8 cellular contexts compared by ENCODE assay signal in the genomic region with DNA sequence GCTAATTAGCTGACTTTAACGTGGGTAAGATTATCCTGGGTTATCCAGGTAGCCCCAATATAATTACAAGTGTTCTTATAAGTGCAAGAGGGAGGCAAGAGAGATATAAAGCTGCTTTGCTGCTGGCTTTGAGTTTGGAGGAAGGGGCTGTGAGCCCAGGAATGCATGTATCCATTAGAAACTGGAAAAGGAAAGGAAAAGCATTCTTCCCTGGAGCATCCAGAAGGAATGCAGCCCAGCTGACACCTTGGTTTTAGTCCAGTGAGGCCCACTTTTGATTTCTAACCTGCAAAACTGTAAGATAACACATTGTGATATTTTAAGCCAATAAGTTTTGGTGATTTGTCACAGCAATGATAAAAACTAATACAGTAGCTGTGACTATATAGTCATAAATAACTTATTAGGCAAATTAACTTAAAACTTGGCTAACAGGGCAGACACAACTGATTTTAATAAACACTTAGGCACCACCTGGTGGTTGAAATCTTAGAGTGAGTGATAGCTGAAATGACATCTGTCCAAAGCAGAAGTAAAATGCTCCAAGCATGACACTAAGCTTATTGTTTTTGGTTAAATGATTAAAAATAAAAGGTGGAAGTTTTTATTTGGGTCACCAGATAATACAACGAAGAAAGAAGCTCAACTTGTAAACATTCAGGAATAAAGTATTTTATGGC. TPM values are rescaled to one million over a fixed set of nuclear protein-coding genes. Genes with fewer than 3 reads are reported as not detected.
DNase-seq lines count a peak whose midpoint lies in the region; ATAC-seq, FAIRE-seq and TF ChIP-seq lines count a peak whose summit lies in the region.
"Had no signal": no experiment of that assay in that cellular context is flagged by ENCODE, and none has a peak within 500 bp of the region (broad histone marks: within the 10 kb centered on the region; RNA-seq: fewer than 3 reads in every experiment).

No MANE protein-coding gene starts in this region.

- H3K56ac ChIP-seq in H1 (replicated peaks; ENCODE audit: insufficient read length, low read depth, low read length): no peak overlapping the region

- peak overlapping the region in 1 of 2 experiments; percentile 12; a peak in 2 of 4 replicates for H3K4me2 ChIP-seq in H1 (ENCODE audit: insufficient read depth in 1 of 2, low read depth in 2 of 2, low read length in 2 of 2)

- no peak overlapping the region; the same call in 1 of the 2 replicates for H3K18ac ChIP-seq in H1 (ENCODE audit: extremely low read depth, low read length)

- no peak overlapping the region for H3K14ac ChIP-seq in H1 (ENCODE audit: insufficient read length)

- peak overlapping the region; percentile 21; the same call in 1 of the 2 replicates for H2AFZ ChIP-seq in H1 (ENCODE audit: low read length)

- H3K4me3 ChIP-seq in NB4 (ENCODE audit: low read depth, low read length) (no peak overlapping the region), H1 (ENCODE audit: extremely low read depth in 1 of 4, insufficient read depth in 2 of 4, low read depth in 3 of 4, low read length in 4 of 4) (no peak overlapping the region; a peak in 1 of 8 replicates), spleen (no peak overlapping the region)

- no peak for TF ChIP-seq EP300 in H1 (IDR thresholded peaks at IDR 0.05; ENCODE audit: borderline replicate concordance in 1 of 2, low read depth in 2 of 2, low read length in 2 of 2)

- H4K8ac ChIP-seq in H1 (ENCODE audit: extremely low read depth, insufficient read depth, low read length): no peak overlapping the region

- TF ChIP-seq CTCF in NB4 (IDR thresholded peaks at IDR 0.05; ENCODE audit: low read depth, low read length): no peak
- TF ChIP-seq CTCF in H1 (IDR thresholded peaks at IDR 0.05; ENCODE audit: control extremely low read depth in 1 of 3, insufficient read depth in 1 of 3, low read depth in 1 of 3, low read length in 3 of 3): peak in 1 of 3 experiments; percentile 25; a peak in 2 of 4 replicates
- peak in 7 of 11 experiments; percentile 8 to 46 (median 31) for TF ChIP-seq CTCF in spleen (IDR thresholded peaks at IDR 0.05 in 8 of 11, conservative IDR thresholded peaks at IDR 0.05 in 3 of 11)

- H3K9me3 ChIP-seq in H1 (ENCODE audit: insufficient read depth in 2 of 2, low read depth in 1 of 2, low read length in 1 of 2): no peaks in the 10 kb centered on the region
- no peaks in the 10 kb centered on the region for H3K9me3 ChIP-seq in spleen

- no peak for DNase-seq in GM12892 (ENCODE audit: insufficient read length)
- peak; percentile 31 for DNase-seq in NB4 (ENCODE audit: low read depth)
- no peak for DNase-seq in H1 (ENCODE audit: low read depth in 1 of 2, low spot score in 2 of 2)
- no peak for DNase-seq in spleen
- no peak for DNase-seq in cortex of kidney (lab: John Stamatoyannopoulos, UW)
- no peak for DNase-seq in DMS114 treated with DMSO at 0.1 percent for 48 hours (lab: John Stamatoyannopoulos, UW; ENCODE audit: unreplicated experiment)
- DNase-seq: activated B cell treated with CpG ODN at 0.5 μM for 24 hours had no signal

- WGBS in H1 (ENCODE audit: extremely low coverage in 1 of 2, insufficient coverage in 1 of 2, insufficient read length in 1 of 2, insufficient replicate concordance in 2 of 2, low coverage in 1 of 2, low lambda C conversion rate in 2 of 2, missing lambda C conversion rate in 1 of 2), 2 experiments: 44% methylated on average over 2 of the region's 2 CpGs; no CpG with 5 or more reads in 1 of the 2 experiments
- 24 to 44% (median 35%) methylated on average over 2 of the region's 2 CpGs for WGBS in spleen, 5 donors

- FAIRE-seq in GM12892 (lab: Jason Lieb, UNC): peak; percentile 38
- FAIRE-seq in H1 (lab: Jason Lieb, UNC): peak; percentile 19

- H4K5ac ChIP-seq in H1 (ENCODE audit: insufficient read length, low read depth, low read length): no peak overlapping the region

- peak; percentile 37 to 39 for TF ChIP-seq RAD21 in H1 (IDR thresholded peaks at IDR 0.05 in 1 of 2, conservative IDR thresholded peaks at IDR 0.05 in 1 of 2; ENCODE audit: low read depth in 2 of 2, low read length in 2 of 2)

- H4K91ac ChIP-seq in H1 (replicated peaks; ENCODE audit: insufficient read length, low read length): no peak overlapping the region

- H3K27me3 ChIP-seq in H1 (replicated peaks in 1 of 4; ENCODE audit: control insufficient read depth in 3 of 4, extremely low read depth in 1 of 4, insufficient read depth in 3 of 4, low read length in 3 of 4) (no peaks in the 10 kb centered on the region), spleen (replicated peaks in 1 of 7) (no peaks in the 10 kb centered on the region)

- H2AK5ac ChIP-seq in H1 (ENCODE audit: low read depth, low read length): no peak overlapping the region

- no peak overlapping the region; the same call in 1 of the 2 replicates for H2BK12ac ChIP-seq in H1 (ENCODE audit: low read depth, low read length)

- no peaks in the 10 kb centered on the region for H3K23me2 ChIP-seq in H1 (ENCODE audit: low read depth, low read length)

- POLR2A ChIA-PET in H1 (lab: Charles Lee; ENCODE audit: partially characterized antibody): interaction anchor here (1.3 to 1.5 kb wide), 2 partner anchors 9 to 256 kb away, joined by 6 read pairs; no protein-coding TSS in a partner anchor

- H3K4ac ChIP-seq in H1 (replicated peaks; ENCODE audit: insufficient read length, low read depth, low read length): no peak overlapping the region

- H3K4me1 ChIP-seq in H1 (replicated peaks in 1 of 4; ENCODE audit: control insufficient read depth in 3 of 4, insufficient read depth in 4 of 4, low read length in 3 of 4): peaks cover 4 to 18% (median 9%) of the 10 kb centered on the region in 4 experiments; a peak in 6 of 7 replicates
- H3K4me1 ChIP-seq in spleen: no peaks in the 10 kb centered on the region

- no peaks in the 10 kb centered on the region for H3K36me3 ChIP-seq in H1 (ENCODE audit: control insufficient read depth in 2 of 4, insufficient read depth in 4 of 4, low read length in 3 of 4)
- no peaks in the 10 kb centered on the region for H3K36me3 ChIP-seq in spleen

- H4K20me1 ChIP-seq in H1 (replicated peaks in 1 of 2; ENCODE audit: control insufficient read depth in 1 of 2, insufficient read depth in 2 of 2, low read length in 2 of 2): no peaks in the 10 kb centered on the region

- no peak overlapping the region for H2BK15ac ChIP-seq in H1 (ENCODE audit: low read length)

- H3K79me1 ChIP-seq in H1 (ENCODE audit: low read depth, low read length): no peaks in the 10 kb centered on the region

- H3K79me2 ChIP-seq in H1 (ENCODE audit: control insufficient read depth in 1 of 2, insufficient read depth in 2 of 2, low read length in 2 of 2): no peaks in the 10 kb centered on the region

- CTCF ChIA-PET in H1 (lab: Charles Lee; ENCODE audit: partially characterized antibody): interaction anchor here (0.8 to 3.0 kb wide), 15 partner anchors 9 to 331 kb away, joined by 3 to 30 read pairs (median 4); no protein-coding TSS in a partner anchor

- H2BK20ac ChIP-seq in H1 (ENCODE audit: low read length): no peak overlapping the region

- TF ChIP-seq POLR2A in GM12892 (IDR thresholded peaks at IDR 0.05; ENCODE audit: low read depth, low read length): no peak
- TF ChIP-seq POLR2A in NB4 (IDR thresholded peaks at IDR 0.05; ENCODE audit: extremely low read depth, insufficient read length): no peak
- TF ChIP-seq POLR2A in H1 (IDR thresholded peaks at IDR 0.05; ENCODE audit: control extremely low read depth in 1 of 2, low read depth in 2 of 2, low read length in 2 of 2): no peak
- TF ChIP-seq POLR2A in spleen (IDR thresholded peaks at IDR 0.05): no peak

- H2BK120ac ChIP-seq in H1 (replicated peaks; ENCODE audit: low read depth, low read length): no peak overlapping the region

- H3K27ac ChIP-seq in H1 (ENCODE audit: low read depth, low read length): no peak overlapping the region
- H3K27ac ChIP-seq in spleen: no peak overlapping the region

- H2BK5ac ChIP-seq in H1 (ENCODE audit: low read depth, low read length): no peak overlapping the region

- intact Hi-C loops in spleen (cut with DNase I; ENCODE audit: low total_unique reads): no loop called here

- H3K23ac ChIP-seq in H1 (ENCODE audit: insufficient read length): no peak overlapping the region

- peak; percentile 64 for ATAC-seq in GM21786 (IDR thresholded peaks at IDR 0.05; ENCODE audit: unreplicated experiment)

- no peak overlapping the region for H3K9ac ChIP-seq in H1 (replicated peaks in 1 of 4; ENCODE audit: extremely low read depth in 1 of 4, low read depth in 3 of 4, low read length in 3 of 4)

TF ChIP-seq in H1, 55 proteins besides CTCF, POLR2A, EP300 and RAD21:
- TF ChIP-seq SIX5 (IDR thresholded peaks at IDR 0.05; ENCODE audit: low read depth, low read length) (no peak), CHD1 (IDR thresholded peaks at IDR 0.05; ENCODE audit: low read depth, low read length) (no peak), TEAD4 (IDR thresholded peaks at IDR 0.05; ENCODE audit: low read depth, low read length) (0 out of 2 replicates have a peak, but pooled peaks have one; percentile 44)
TF ChIP-seq in H1: peak in this region for 1.

RNA-seq across cellular contexts. Expression of a gene that starts 35.6 kb away (rescaled TPM):
- polyA plus RNA-seq in GM12892 (2012; ENCODE audit: missing spikeins): 0.13 TPM
- not detected in 2 replicates for total RNA-seq in H1 (2021; fragmentation: NEBNext Ultra II Directional; extraction: Animal tissue kit (Norgen Biotek cat#: 25700))
- polyA plus RNA-seq in H1 (2011; rRNA removed) (0.02 TPM in 1 of 2 replicates, not detected in the other), spleen (not detected)
- not detected for polyA plus RNA-seq in H1 (2011; cell fraction: cytosol; rRNA removed)
- polyA plus RNA-seq in H1 (2011; cell fraction: nucleus; rRNA removed): not detected
- not detected in 4 replicates for polyA plus RNA-seq in H1 (2012, experiment 1 of 2)
- not detected for polyA plus RNA-seq in H1 (2012, experiment 2 of 2)
- polyA plus RNA-seq in H1 (2013, experiment 1 of 2): not detected
- not detected for polyA plus RNA-seq in H1 (2013, experiment 2 of 2)
- polyA minus RNA-seq in H1 (2011; rRNA and poly(A)+ RNA removed): not detected in 2 replicates
- polyA minus RNA-seq in H1 (2011; cell fraction: cytosol; rRNA and poly(A)+ RNA removed): not detected
- not detected for polyA minus RNA-seq in H1 (2011; cell fraction: nucleus; rRNA and poly(A)+ RNA removed)
- total RNA-seq in spleen: not detected
- total RNA-seq: activated B cell treated with CpG ODN at 0.5 μM for 24 hours had no signal

RNA-seq across cellular contexts. Expression of a gene that starts 47.8 kb away (rescaled TPM):
- polyA plus RNA-seq in GM12892 (2012; ENCODE audit: missing spikeins): not detected
- not detected in 2 replicates for total RNA-seq in H1 (2021; fragmentation: NEBNext Ultra II Directional; extraction: Animal tissue kit (Norgen Biotek cat#: 25700))
- polyA plus RNA-seq in H1 (2011; rRNA removed) (not detected in 2 replicates), spleen (not detected)
- polyA plus RNA-seq in H1 (2011; cell fraction: cytosol; rRNA removed): not detected
- not detected for polyA plus RNA-seq in H1 (2011; cell fraction: nucleus; rRNA removed)
- not detected in 4 replicates for polyA plus RNA-seq in H1 (2012, experiment 1 of 2)
- polyA plus RNA-seq in H1 (2012, experiment 2 of 2): not detected
- polyA plus RNA-seq in H1 (2013, experiment 1 of 2): 0.02 TPM
- polyA plus RNA-seq in H1 (2013, experiment 2 of 2): not detected
- not detected in 2 replicates for polyA minus RNA-seq in H1 (2011; rRNA and poly(A)+ RNA removed)
- polyA minus RNA-seq in H1 (2011; cell fraction: cytosol; rRNA and poly(A)+ RNA removed): not detected
- polyA minus RNA-seq in H1 (2011; cell fraction: nucleus; rRNA and poly(A)+ RNA removed): not detected
- total RNA-seq in spleen: not detected
- total RNA-seq: activated B cell treated with CpG ODN at 0.5 μM for 24 hours had no signal
